Comparison of ENCODE assay signal across 8 cellular contexts in the genomic region with DNA sequence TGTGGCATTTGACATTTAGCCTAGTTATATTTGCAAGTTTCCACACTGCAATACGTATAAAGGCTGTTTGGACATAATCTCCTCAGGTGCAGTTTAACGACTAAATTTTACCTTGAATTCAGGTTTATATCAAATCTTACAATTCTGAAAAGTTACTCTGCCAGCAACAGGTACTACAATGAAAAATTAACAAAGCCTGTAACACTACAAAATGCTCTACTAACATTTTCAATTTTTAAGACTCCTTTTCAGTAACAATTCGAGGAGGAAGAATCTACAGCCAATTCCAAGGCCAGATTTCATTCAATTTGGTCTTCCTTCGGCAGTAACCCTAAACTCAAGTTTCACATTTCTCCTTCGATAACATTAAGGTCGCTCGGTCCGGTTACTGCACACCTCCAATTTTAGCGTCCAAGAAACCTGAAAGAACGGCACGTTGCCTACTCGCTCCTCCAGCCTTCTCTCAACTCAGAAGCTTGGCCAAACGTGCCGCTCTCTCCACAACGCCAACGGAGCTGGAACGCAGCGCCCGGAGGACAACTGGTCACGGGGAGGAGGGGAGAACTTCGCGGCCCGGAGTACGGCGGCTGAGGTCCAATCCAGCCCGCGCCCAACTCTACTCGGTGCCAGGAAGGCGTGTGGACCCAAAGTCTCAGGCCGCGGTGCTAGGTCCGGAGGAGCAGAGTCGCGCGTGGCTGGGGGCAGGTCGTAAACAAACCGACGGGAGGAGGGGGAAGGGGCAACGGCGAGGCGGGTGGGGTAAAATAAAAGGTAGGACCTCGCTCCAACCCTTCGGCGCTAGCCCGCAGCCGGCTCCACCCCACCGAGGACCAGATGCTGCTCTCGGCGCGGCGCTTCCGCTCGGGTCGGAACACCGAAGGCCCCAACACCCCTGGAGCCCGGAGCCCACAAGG. TPM values are rescaled to one million over a fixed set of nuclear protein-coding genes. Genes with fewer than 3 reads are reported as not detected.
A peak's percentile ranks its signal among the peaks of the same experiment; 100 is the strongest.
DNase-seq lines count a peak whose midpoint lies in the region; ATAC-seq and TF ChIP-seq lines count a peak whose summit lies in the region.

No MANE protein-coding gene starts in this region.

- peaks cover 3% of the 10 kb centered on the region for H3K36me3 Mint-ChIP-seq in neural progenitor cell

- peaks cover 48% of the 10 kb centered on the region for H4K20me1 ChIP-seq in neural progenitor cell (ENCODE audit: low read depth)

- WGBS in thymus: under 1% methylated on average over 56 of the region's 56 CpGs

- H3K27me3 Mint-ChIP-seq in neural progenitor cell (ENCODE audit: insufficient read depth, low read depth): no peaks in the 10 kb centered on the region

- DNase-seq in activated gamma-delta T cell treated with Interleukin-2 at 50 U/mL for 16 hours (peak; percentile 34), activated gamma-delta T cell (lab: John Stamatoyannopoulos, UW) (no peak), NCI-H69 (lab: John Stamatoyannopoulos, UW) (peak; percentile 82), foreskin keratinocyte (peak; percentile 24 to 46), neural progenitor cell (ENCODE audit: low spot score) (peak; percentile 75)
- DNase-seq in activated naive CD4-positive, alpha-beta T cell treated with Interleukin-2 at 50 U/mL for 16 hours: peak; percentile 38

- H3K9me3 Mint-ChIP-seq in neural progenitor cell: no peaks in the 10 kb centered on the region

- ATAC-seq in HG02884 (IDR thresholded peaks at IDR 0.05; ENCODE audit: unreplicated experiment): peak; percentile 9
- peak; percentile 39 for ATAC-seq in foreskin keratinocyte

- H3K4me1 Mint-ChIP-seq in neural progenitor cell: peaks cover 26% of the 10 kb centered on the region

- peaks cover 53% of the 10 kb centered on the region for H3K79me2 ChIP-seq in neural progenitor cell (ENCODE audit: low read depth)

- peak overlapping the region; percentile 92 for H3K4me2 ChIP-seq in neural progenitor cell

- H3K27ac ChIP-seq in foreskin keratinocyte: peak overlapping the region; percentile 98
- H3K27ac ChIP-seq in neural progenitor cell: no peak overlapping the region
- peak overlapping the region; percentile 96 for H3K27ac ChIP-seq in thymus (ENCODE audit: low read depth)

- H3K4me3 Mint-ChIP-seq in neural progenitor cell: peak overlapping the region; percentile 98

- H3K4me3 ChIP-seq in neural progenitor cell: peak overlapping the region; percentile 70
- H3K4me3 ChIP-seq in thymus (ENCODE audit: low read length): peak overlapping the region; percentile 99

- H2AFZ ChIP-seq in neural progenitor cell (replicated peaks): peak overlapping the region; percentile 59

- no peak for TF ChIP-seq CTCF in foreskin keratinocyte (conservative IDR thresholded peaks at IDR 0.05)
- TF ChIP-seq CTCF in neural progenitor cell (IDR thresholded peaks at IDR 0.05): no peak

- H3K9me3 ChIP-seq in neural progenitor cell (ENCODE audit: low read depth): no peaks in the 10 kb centered on the region
- H3K9me3 ChIP-seq in thymus (ENCODE audit: control insufficient read depth): no peaks in the 10 kb centered on the region

- H3K27me3 ChIP-seq in foreskin keratinocyte: no peaks in the 10 kb centered on the region
- H3K27me3 ChIP-seq in neural progenitor cell: peaks cover 34% of the 10 kb centered on the region
- H3K27me3 ChIP-seq in thymus (ENCODE audit: control insufficient read depth, insufficient read depth): no peaks in the 10 kb centered on the region

- H3K36me3 ChIP-seq in neural progenitor cell: no peaks in the 10 kb centered on the region
- H3K36me3 ChIP-seq in thymus (ENCODE audit: control insufficient read depth, insufficient read depth): no peaks in the 10 kb centered on the region

- H3K9ac ChIP-seq in neural progenitor cell: peak overlapping the region; percentile 62

- H3K4me1 ChIP-seq in foreskin keratinocyte (peaks cover 7% of the 10 kb centered on the region), neural progenitor cell (peaks cover 15% of the 10 kb centered on the region), thymus (ENCODE audit: control insufficient read depth, insufficient read depth, low read length) (peaks cover 9% of the 10 kb centered on the region)

- peak overlapping the region; percentile 94 for H3K27ac Mint-ChIP-seq in neural progenitor cell

- peaks cover 19% of the 10 kb centered on the region for H3F3A ChIP-seq in neural progenitor cell (ENCODE audit: low read depth)

RNA-seq across cellular contexts. Expression of a gene that starts 0.7 kb away (rescaled TPM):
- total RNA-seq in foreskin keratinocyte (16.9 and 18.7 TPM in 2 replicates), neural progenitor cell (ENCODE audit: low replicate concordance) (26.0 and 44.4 TPM in 2 replicates)
- polyA plus RNA-seq in foreskin keratinocyte (2.2 TPM in 2 replicates), thymus (7.5 TPM)
